Comparison of ENCODE assay signal across 23 cellular contexts in genomic region chr13:88592105-88592504, GRCh38.
"Had no signal": no experiment of that assay in that cellular context is flagged by ENCODE, and none has a peak within 500 bp of the region (broad histone marks: within the 10 kb centered on the region; RNA-seq: fewer than 3 reads in every experiment).

No MANE protein-coding gene starts in this region.

- H3K27ac Mint-ChIP-seq: effector memory CD8-positive, alpha-beta T cell; naive thymus-derived CD8-positive, alpha-beta T cell; nephron progenitor cell; stimulated activated memory B cell treated with anti-CD40 and anti-IgM and Interleukin-4, amounts not matched to agents 10 μg/mL and 1 μg/mL and 100 μg/mL, for 72 hours; type B pancreatic cell had no signal

- H3K4me3 ChIP-seq: esophagus muscularis mucosa, ovary, psoas muscle, skin epidermis, spleen, testis, tibial artery had no signal

- H3K4me1 Mint-ChIP-seq: naive thymus-derived CD8-positive, alpha-beta T cell; nephron progenitor cell; stimulated activated memory B cell treated with anti-CD40 and anti-IgM and Interleukin-4, amounts not matched to agents 10 μg/mL and 1 μg/mL and 100 μg/mL, for 72 hours had no signal

- DNase-seq: cortex of kidney; effector memory CD8-positive, alpha-beta T cell; foreskin melanocyte; glutamatergic neuron; hypothalamus; kidney; naive thymus-derived CD8-positive, alpha-beta T cell; nephron progenitor cell; occipital lobe; ovary; psoas muscle; right cardiac atrium; spleen; stimulated activated CD4-positive, alpha-beta T cell treated with anti-CD3 and anti-CD28 coated beads, Interleukin-4, amount 100 ng/mL, for 4 hours; stimulated activated naive CD8-positive, alpha-beta T cell treated with anti-CD3 and anti-CD28 coated beads, Interleukin-15, Interleukin-2, amounts not matched to agents 100 U/mL and 50 U/mL, for 24 hours; substantia nigra; testis; tibial artery had no signal

- H3K4me3 Mint-ChIP-seq: effector memory CD8-positive, alpha-beta T cell; naive thymus-derived CD8-positive, alpha-beta T cell; nephron progenitor cell; stimulated activated memory B cell treated with anti-CD40 and anti-IgM and Interleukin-4, amounts not matched to agents 10 μg/mL and 1 μg/mL and 100 μg/mL, for 72 hours; type B pancreatic cell had no signal

- H3K4me1 ChIP-seq: esophagus muscularis mucosa, psoas muscle, spleen, testis, tibial artery had no signal

- H3K36me3 Mint-ChIP-seq: stimulated activated memory B cell treated with anti-CD40 and anti-IgM and Interleukin-4, amounts not matched to agents 10 μg/mL and 1 μg/mL and 100 μg/mL, for 72 hours; type B pancreatic cell had no signal

- H3K27me3 Mint-ChIP-seq: effector memory CD8-positive, alpha-beta T cell; naive thymus-derived CD8-positive, alpha-beta T cell; stimulated activated memory B cell treated with anti-CD40 and anti-IgM and Interleukin-4, amounts not matched to agents 10 μg/mL and 1 μg/mL and 100 μg/mL, for 72 hours; type B pancreatic cell had no signal

- H3K36me3 ChIP-seq: esophagus muscularis mucosa, ovary, spleen, tibial artery had no signal

- H3K9me3 ChIP-seq: ovary, testis had no signal

- ATAC-seq: effector memory CD8-positive, alpha-beta T cell; left lobe of liver; naive thymus-derived CD8-positive, alpha-beta T cell; psoas muscle; right cardiac atrium; stimulated activated memory B cell treated with anti-CD40 and anti-IgM and Interleukin-4, amounts not matched to agents 10 μg/mL and 1 μg/mL and 100 μg/mL, for 72 hours; stimulated activated naive CD8-positive, alpha-beta T cell treated with anti-CD3 and anti-CD28 coated beads, Interleukin-15, Interleukin-2, amounts not matched to agents 100 U/mL and 50 U/mL, for 24 hours had no signal

- H3K27me3 ChIP-seq: esophagus muscularis mucosa, ovary, spleen, testis, tibial artery had no signal

- H3K9me3 Mint-ChIP-seq: effector memory CD8-positive, alpha-beta T cell; type B pancreatic cell had no signal

- H3K27ac ChIP-seq: esophagus muscularis mucosa, ovary, psoas muscle, skin epidermis, spleen, testis, tibial artery had no signal
